Comparison of ENCODE assay signal across 8 cellular contexts in the genomic region with DNA sequence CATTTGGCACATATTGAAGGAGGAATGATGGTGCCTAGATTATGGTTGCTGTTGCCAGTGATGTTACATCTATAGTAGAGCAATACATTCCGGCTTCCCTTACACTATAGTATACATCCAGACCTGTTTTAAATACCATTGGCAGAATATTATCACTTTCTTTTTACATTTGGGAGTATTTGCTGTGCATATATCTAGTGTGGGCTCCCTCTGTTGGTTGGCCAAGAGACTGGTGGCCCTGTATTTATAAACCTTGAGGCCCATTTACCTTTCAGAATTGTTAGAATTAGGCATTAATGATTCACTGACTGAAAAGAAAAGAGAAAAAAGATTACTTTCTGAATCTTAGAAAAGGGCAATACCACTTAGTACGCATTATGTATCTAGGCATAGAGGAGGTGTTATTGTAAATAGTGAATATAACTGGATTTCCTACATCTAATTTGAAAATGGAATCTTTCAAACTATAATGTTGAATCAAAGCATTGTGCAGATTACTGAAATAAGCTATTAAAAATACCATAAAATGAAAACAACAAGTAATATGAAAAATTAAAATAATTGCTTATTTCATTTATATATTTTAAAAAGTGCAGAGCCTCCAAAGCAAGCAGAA.
DNase-seq lines count a peak whose midpoint lies in the region; ATAC-seq and TF ChIP-seq lines count a peak whose summit lies in the region.

No MANE protein-coding gene starts in this region.

- H3K27ac ChIP-seq in DND-41 (ENCODE audit: low read length), result no peak overlapping the region
- H3K27ac ChIP-seq in OCI-LY3 (ENCODE audit: low read length), result no peak overlapping the region
- no peak overlapping the region for H3K27ac ChIP-seq in upper lobe of right lung
- H3K27ac ChIP-seq in right atrium auricular region, result no peak overlapping the region

- H2AFZ ChIP-seq in DND-41 (ENCODE audit: low read depth, low read length), result no peak overlapping the region
- no peak overlapping the region for H2AFZ ChIP-seq in OCI-LY3 (ENCODE audit: low read depth, low read length)

- no peak overlapping the region for H3K4me3 ChIP-seq in DND-41 (ENCODE audit: low read depth in 1 of 2, low read length in 2 of 2)
- no peak overlapping the region for H3K4me3 ChIP-seq in OCI-LY3 (ENCODE audit: low read length)
- H3K4me3 ChIP-seq in fibroblast of the aortic adventitia (ENCODE audit: low read depth, low read length), result no peak overlapping the region
- H3K4me3 ChIP-seq in upper lobe of right lung, result no peak overlapping the region
- no peak overlapping the region for H3K4me3 ChIP-seq in right atrium auricular region

- no peaks in the 10 kb centered on the region for H3K4me1 ChIP-seq in DND-41 (ENCODE audit: insufficient read depth, low read length)
- no peaks in the 10 kb centered on the region for H3K4me1 ChIP-seq in OCI-LY3 (ENCODE audit: low read length)
- no peaks in the 10 kb centered on the region for H3K4me1 ChIP-seq in upper lobe of right lung
- H3K4me1 ChIP-seq in right atrium auricular region, result no peaks in the 10 kb centered on the region

- H3K9ac ChIP-seq in DND-41 (ENCODE audit: low read depth, low read length) (no peak overlapping the region), OCI-LY3 (ENCODE audit: low read length) (no peak overlapping the region)

- H3K4me2 ChIP-seq in DND-41 (ENCODE audit: insufficient read depth, low read length) (no peak overlapping the region), OCI-LY3 (ENCODE audit: low read length) (no peak overlapping the region)

- ATAC-seq in DND-41 (ENCODE audit: insufficient read depth, low read depth) (peak; percentile 48; the same call in 1 of the 3 replicates), GM21723 (IDR thresholded peaks at IDR 0.05; ENCODE audit: unreplicated experiment) (peak; percentile 64), upper lobe of right lung (peak; percentile 22), HG03571 (IDR thresholded peaks at IDR 0.05; ENCODE audit: unreplicated experiment) (no peak)

- H3K9me3 ChIP-seq in DND-41 (ENCODE audit: insufficient read depth, low read length, severe bottlenecking) (no peaks in the 10 kb centered on the region), OCI-LY3 (ENCODE audit: insufficient read depth, low read length) (no peaks in the 10 kb centered on the region), upper lobe of right lung (no peaks in the 10 kb centered on the region), right atrium auricular region (no peaks in the 10 kb centered on the region)

- intact Hi-C loops in upper lobe of right lung (cut with DNase I), result no loop called here

- no peaks in the 10 kb centered on the region for H3K36me3 ChIP-seq in DND-41 (ENCODE audit: insufficient read depth, low read length)
- H3K36me3 ChIP-seq in OCI-LY3 (replicated peaks; ENCODE audit: low read depth, low read length), result no peaks in the 10 kb centered on the region
- no peaks in the 10 kb centered on the region for H3K36me3 ChIP-seq in upper lobe of right lung
- H3K36me3 ChIP-seq in right atrium auricular region, result no peaks in the 10 kb centered on the region

- H4K20me1 ChIP-seq in DND-41 (ENCODE audit: insufficient read depth, low read length) (no peaks in the 10 kb centered on the region), OCI-LY3 (ENCODE audit: insufficient read depth, low read length) (no peaks in the 10 kb centered on the region)

- peak; percentile 52 for TF ChIP-seq CTCF in DND-41 (IDR thresholded peaks at IDR 0.05; ENCODE audit: borderline replicate concordance, extremely low read depth, low read length, poor library complexity, severe bottlenecking)
- TF ChIP-seq CTCF in OCI-LY3 (IDR thresholded peaks at IDR 0.05; ENCODE audit: low read depth, low read length), result peak; percentile 61
- peak; percentile 79 for TF ChIP-seq CTCF in fibroblast of the aortic adventitia (IDR thresholded peaks at IDR 0.05; ENCODE audit: insufficient read depth, low read length)
- TF ChIP-seq CTCF in upper lobe of right lung (IDR thresholded peaks at IDR 0.05), result peak; percentile 46
- TF ChIP-seq CTCF in right atrium auricular region (IDR thresholded peaks at IDR 0.05), result peak in 1 of 2 donors; percentile 34

- no peaks in the 10 kb centered on the region for H3K27me3 ChIP-seq in DND-41 (ENCODE audit: insufficient read depth, low read length, poor library complexity)
- H3K27me3 ChIP-seq in OCI-LY3 (ENCODE audit: low read depth, low read length), result no peaks in the 10 kb centered on the region
- H3K27me3 ChIP-seq in upper lobe of right lung, result no peaks in the 10 kb centered on the region
- no peaks in the 10 kb centered on the region for H3K27me3 ChIP-seq in right atrium auricular region

- no peak for DNase-seq in DND-41
- DNase-seq in fibroblast of the aortic adventitia (ENCODE audit: low read depth), result peak; percentile 59
- DNase-seq in upper lobe of right lung, result no peak
- DNase-seq in midbrain (lab: John Stamatoyannopoulos, UW), result no peak
- DNase-seq in right atrium auricular region (ENCODE audit: low spot score), result no peak

- H3K79me2 ChIP-seq in DND-41 (ENCODE audit: insufficient read depth, low read length) (no peaks in the 10 kb centered on the region), OCI-LY3 (ENCODE audit: low read length) (no peaks in the 10 kb centered on the region)
